8 cellular contexts compared by ENCODE assay signal in genomic region chr1:24415334-24415909, GRCh38. TPM values are rescaled to one million over a fixed set of nuclear protein-coding genes. Genes with fewer than 3 reads are reported as not detected.
DNase-seq lines count a peak whose midpoint lies in the region; ATAC-seq, FAIRE-seq and TF ChIP-seq lines count a peak whose summit lies in the region.

TSS of gene NIPAL3 (plus strand) at chr1:24415802. CDS start at chr1:24419548, 3,746 bp downstream.

- H3K36me3 Mint-ChIP-seq in T-helper 17 cell (ENCODE audit: low read depth) = peaks cover 5% of the 10 kb centered on the region

- FAIRE-seq in urothelium cell line (lab: Jason Lieb, UNC) = peak; percentile 37

- H3K27ac Mint-ChIP-seq in T-helper 17 cell = peak within 1 kb of the TSS; percentile 94

- peak within 1 kb of the TSS; percentile 99 for H3K4me3 Mint-ChIP-seq in T-helper 17 cell

- TF ChIP-seq CTCF in GM13977 (IDR thresholded peaks at IDR 0.05; ENCODE audit: extremely low read depth, insufficient read depth, missing control alignments) (peak; percentile 95), psoas muscle (IDR thresholded peaks at IDR 0.05) (peak; percentile 64)

- in situ Hi-C loops in GM13977 (cut with MboI; ENCODE audit: low pct_unique_long_range_greater_than_20kb, low sequenced_read_pairs, unreplicated experiment) = no loop called here

- 4 to 5% (median 4%) methylated on average over 26 to 28 of the region's 28 CpGs for WGBS in psoas muscle, 3 donors

- peak; percentile 92 for DNase-seq in GM13977 (ENCODE audit: low spot score)
- peak; percentile 94 for DNase-seq in NCI-H1694 (lab: John Stamatoyannopoulos, UW)
- DNase-seq in T-helper 17 cell = peak; percentile 92 to 96 (median 93)
- DNase-seq in left ventricle myocardium superior = peak; percentile 97
- peak; percentile 98 for DNase-seq in psoas muscle
- DNase-seq in urothelium cell line (ENCODE audit: low spot score) = peak; percentile 98

- peak within 1 kb of the TSS; percentile 75 for H3K4me3 ChIP-seq in psoas muscle

- H3K27me3 Mint-ChIP-seq in T-helper 17 cell = no peaks in the 10 kb centered on the region

- peaks cover 0 to 4% (median 0%) of the 10 kb centered on the region in 3 donors for H3K27me3 ChIP-seq in psoas muscle (ENCODE audit: insufficient read depth in 3 of 3, low read length in 2 of 3)

- H3K27ac ChIP-seq in angular gyrus (ENCODE audit: low read depth, low read length) (peak within 1 kb of the TSS; percentile 72), psoas muscle (no peak within 1 kb of the TSS)

- ATAC-seq in HG02885 (IDR thresholded peaks at IDR 0.05; ENCODE audit: poor library complexity, unreplicated experiment) (peak; percentile 89), T-helper 17 cell (peak; percentile 97), left ventricle myocardium superior (peak; percentile 95), psoas muscle (peak; percentile 95 to 97 (median 96))

- H3K4me1 Mint-ChIP-seq in T-helper 17 cell = peaks cover 47% of the 10 kb centered on the region

- no peaks in the 10 kb centered on the region for H3K4me1 ChIP-seq in psoas muscle

- no peaks in the 10 kb centered on the region for H3K9me3 ChIP-seq in T-helper 17 cell (ENCODE audit: control insufficient read depth, low read length, poor library complexity, severe bottlenecking)
- no peaks in the 10 kb centered on the region for H3K9me3 ChIP-seq in psoas muscle

- intact Hi-C loops in left ventricle myocardium superior (cut with micrococcal nuclease) = no loop called here
- intact Hi-C loops in psoas muscle (cut with DNase I) = loop anchor here in 1 of 2 donors (10.0 kb wide), 1 partner anchor 219 kb away; no protein-coding TSS in a partner anchor

- no peaks in the 10 kb centered on the region for H3K36me3 ChIP-seq in psoas muscle (ENCODE audit: insufficient read depth in 1 of 2, low read depth in 1 of 2)

RNA-seq across cellular contexts. Expression of gene NIPAL3, which starts in this region (rescaled TPM):
- total RNA-seq in T-helper 17 cell (10 to 100 TPM; 32.9 to 41.7 TPM), left ventricle myocardium superior (34.6 TPM), psoas muscle (10 to 100 TPM in 1 of 4 donors, 1 to 10 TPM in 3; 3.5 to 10.9 (median 5.2) TPM)
- 1 to 10 TPM; 1.1 to 5.0 (median 1.8) TPM for polyA plus RNA-seq in psoas muscle
